ENCODE assay signal across 25 cellular contexts in the genomic region with DNA sequence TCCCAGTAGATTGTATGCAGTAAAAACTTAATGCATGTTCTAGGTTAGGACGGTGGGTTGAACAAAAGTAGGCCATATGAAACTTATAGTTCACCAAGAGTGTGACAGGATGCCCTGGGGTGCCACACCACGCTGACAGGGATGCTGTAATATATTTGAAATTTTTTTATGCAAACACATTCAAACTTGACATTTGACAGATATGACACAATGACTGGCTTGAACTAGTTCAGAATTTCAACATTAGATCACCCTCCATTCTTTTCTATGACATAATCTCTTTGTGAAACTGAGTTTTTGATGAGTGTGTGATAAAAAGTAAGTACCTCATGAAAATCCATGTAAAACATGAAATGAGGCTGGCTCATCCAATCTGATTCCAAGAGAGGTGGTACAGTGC.
DNase-seq lines count a peak whose midpoint lies in the region; FAIRE-seq and TF ChIP-seq lines count a peak whose summit lies in the region.
"Had no signal": no experiment of that assay in that cellular context is flagged by ENCODE, and none has a peak within 500 bp of the region (broad histone marks: within the 10 kb centered on the region; RNA-seq: fewer than 3 reads in every experiment).

No MANE protein-coding gene starts in this region.

- peak overlapping the region; percentile 81 for H3K27ac ChIP-seq in hepatocyte
- H3K27ac ChIP-seq: neural progenitor cell, psoas muscle had no signal

- no peak for FAIRE-seq in frontal cortex (lab: Jason Lieb, UNC)

- H3K4me2 ChIP-seq in hepatocyte (no peak overlapping the region), skeletal muscle satellite cell (ENCODE audit: low read length) (peak overlapping the region; percentile 64)
- H3K4me2 ChIP-seq: neural progenitor cell had no signal

- 69% methylated on average over 2 of the region's 2 CpGs for whole genome bisulfite sequencing in hepatocyte (ENCODE audit: low lambda C conversion rate, missing lambda C conversion rate)

- no peaks in the 10 kb centered on the region for H3K79me2 ChIP-seq in hepatocyte

- no peaks in the 10 kb centered on the region for H3K9me2 ChIP-seq in hepatocyte (replicated peaks; ENCODE audit: insufficient read depth)

- H3K27ac Mint-ChIP-seq in activated CD4-positive, alpha-beta memory T cell treated with anti-CD3 and anti-CD28 coated beads, Interleukin-2, amount 10 ng/mL, durations not matched to agents 7 days and 5 days: no peak overlapping the region
- H3K27ac Mint-ChIP-seq: activated naive CD4-positive, alpha-beta T cell treated with anti-CD3 and anti-CD28 coated beads, Interleukin-2, amount 50 U/mL, for 72 hours; activated T-helper 17 cell treated with anti-CD3 and anti-CD28 coated beads, Interleukin-2, amount 50 U/mL, for 72 hours; neural progenitor cell; stimulated activated effector memory CD8-positive, alpha-beta T cell treated with anti-CD3 and anti-CD28 coated beads, Interleukin-12 subunit alpha, Interleukin-12 subunit beta, amount 100 ng/mL, for 72 hours had no signal

- no peaks in the 10 kb centered on the region for H3K27me3 ChIP-seq in hepatocyte
- no peaks in the 10 kb centered on the region for H3K27me3 ChIP-seq in skeletal muscle satellite cell (ENCODE audit: control insufficient read depth, insufficient read depth, low read length)
- H3K27me3 ChIP-seq: neural progenitor cell had no signal

- H4K20me1 ChIP-seq in hepatocyte (ENCODE audit: insufficient read depth, poor library complexity, severe bottlenecking): no peaks in the 10 kb centered on the region

- no peak overlapping the region for H2AFZ ChIP-seq in hepatocyte
- H2AFZ ChIP-seq: neural progenitor cell had no signal

- no peaks in the 10 kb centered on the region for H3K36me3 Mint-ChIP-seq in activated CD4-positive, alpha-beta memory T cell treated with anti-CD3 and anti-CD28 coated beads, Interleukin-2, amount 10 ng/mL, durations not matched to agents 7 days and 5 days (ENCODE audit: low read depth)
- H3K36me3 Mint-ChIP-seq: activated naive CD4-positive, alpha-beta T cell treated with anti-CD3 and anti-CD28 coated beads, Interleukin-2, amount 50 U/mL, for 72 hours; stimulated activated effector memory CD8-positive, alpha-beta T cell treated with anti-CD3 and anti-CD28 coated beads, Interleukin-12 subunit alpha, Interleukin-12 subunit beta, amount 100 ng/mL, for 72 hours had no signal

- H3K4me3 Mint-ChIP-seq in activated CD4-positive, alpha-beta memory T cell treated with anti-CD3 and anti-CD28 coated beads, Interleukin-2, amount 10 ng/mL, durations not matched to agents 7 days and 5 days: no peak overlapping the region
- H3K4me3 Mint-ChIP-seq: activated T-helper 17 cell treated with anti-CD3 and anti-CD28 coated beads, Interleukin-2, amount 50 U/mL, for 72 hours; neural progenitor cell; stimulated activated effector memory CD8-positive, alpha-beta T cell treated with anti-CD3 and anti-CD28 coated beads, Interleukin-12 subunit alpha, Interleukin-12 subunit beta, amount 100 ng/mL, for 72 hours had no signal

- peak; percentile 31 for DNase-seq in LHCN-M2 (ENCODE audit: low read depth)
- peak; percentile 28 for DNase-seq in amniotic epithelial cell (ENCODE audit: low read depth)
- no peak for DNase-seq in hepatocyte (ENCODE audit: low spot score)
- no peak for DNase-seq in frontal cortex (ENCODE audit: low spot score in 2 of 2)
- no peak for DNase-seq in stimulated activated CD4-positive, alpha-beta T cell treated with anti-CD3 and anti-CD28 coated beads, Interleukin-4, amount 100 ng/mL, for 4 hours
- no peak for DNase-seq in activated CD4-positive, alpha-beta memory T cell treated with anti-CD3 and anti-CD28 coated beads, Interleukin-2, amount 10 ng/mL, durations not matched to agents 7 days and 5 days
- DNase-seq: activated CD4-positive, alpha-beta T cell treated with anti-CD3 and anti-CD28 coated beads, Interleukin-2, amount 50 U/mL, for 48 hours; activated CD4-positive, CD25-positive, alpha-beta regulatory T cell; activated CD8-positive, alpha-beta memory T cell treated with anti-CD3 and anti-CD28 coated beads, Interleukin-2, amount 50 U/mL, for 48 hours; EL; NCI-H1092; NCI-H187 treated with DMSO at 0.1 percent for 48 hours; NCI-H226; NCI-H82; psoas muscle; SHP77 treated with DMSO at 0.1 percent for 48 hours; stimulated activated CD4-positive, alpha-beta T cell treated with anti-CD3 and anti-CD28 coated beads, Interleukin-2, amount 100 ng/mL, for 24 hours; substantia nigra; SW 1271 had no signal

- no peak overlapping the region for H3K4me3 ChIP-seq in hepatocyte
- peak overlapping the region; percentile 4 for H3K4me3 ChIP-seq in skeletal muscle satellite cell (ENCODE audit: low read length)
- H3K4me3 ChIP-seq: neural progenitor cell, psoas muscle, skin epidermis had no signal

- no peak for TF ChIP-seq CTCF in hepatocyte (IDR thresholded peaks at IDR 0.05; ENCODE audit: poor library complexity)

- H3K36me3 ChIP-seq in hepatocyte (replicated peaks; ENCODE audit: insufficient read depth, low read depth) (no peaks in the 10 kb centered on the region), skeletal muscle satellite cell (ENCODE audit: insufficient read depth, low read length) (peaks cover 55% of the 10 kb centered on the region)

- H3K9me3 ChIP-seq in hepatocyte (ENCODE audit: low read depth) (no peaks in the 10 kb centered on the region), skeletal muscle satellite cell (replicated peaks; ENCODE audit: low read length) (no peaks in the 10 kb centered on the region)
- H3K9me3 ChIP-seq: psoas muscle had no signal

- no peaks in the 10 kb centered on the region for H3K4me1 Mint-ChIP-seq in activated CD4-positive, alpha-beta memory T cell treated with anti-CD3 and anti-CD28 coated beads, Interleukin-2, amount 10 ng/mL, durations not matched to agents 7 days and 5 days
- H3K4me1 Mint-ChIP-seq: activated T-helper 17 cell treated with anti-CD3 and anti-CD28 coated beads, Interleukin-2, amount 50 U/mL, for 72 hours; stimulated activated effector memory CD8-positive, alpha-beta T cell treated with anti-CD3 and anti-CD28 coated beads, Interleukin-12 subunit alpha, Interleukin-12 subunit beta, amount 100 ng/mL, for 72 hours had no signal

- H3K9me3 Mint-ChIP-seq in activated CD4-positive, alpha-beta memory T cell treated with anti-CD3 and anti-CD28 coated beads, Interleukin-2, amount 10 ng/mL, durations not matched to agents 7 days and 5 days: no peaks in the 10 kb centered on the region
- H3K9me3 Mint-ChIP-seq: activated naive CD4-positive, alpha-beta T cell treated with anti-CD3 and anti-CD28 coated beads, Interleukin-2, amount 50 U/mL, for 72 hours; activated T-helper 17 cell treated with anti-CD3 and anti-CD28 coated beads, Interleukin-2, amount 50 U/mL, for 72 hours; neural progenitor cell; stimulated activated effector memory CD8-positive, alpha-beta T cell treated with anti-CD3 and anti-CD28 coated beads, Interleukin-12 subunit alpha, Interleukin-12 subunit beta, amount 100 ng/mL, for 72 hours had no signal

- CTCF ChIA-PET in activated CD4-positive, alpha-beta memory T cell treated with anti-CD3 and anti-CD28 coated beads, Interleukin-2, amount 10 ng/mL, durations not matched to agents 7 days and 5 days (lab: Charles Lee): no interaction called here

- peaks cover 32% of the 10 kb centered on the region for H3K4me1 ChIP-seq in hepatocyte (ENCODE audit: insufficient read depth)
- peaks cover 47% of the 10 kb centered on the region for H3K4me1 ChIP-seq in skeletal muscle satellite cell (ENCODE audit: control insufficient read depth, insufficient read depth, low read length)
- H3K4me1 ChIP-seq: neural progenitor cell, psoas muscle had no signal

- POLR2A ChIA-PET in activated CD4-positive, alpha-beta memory T cell treated with anti-CD3 and anti-CD28 coated beads, Interleukin-2, amount 10 ng/mL, durations not matched to agents 7 days and 5 days (lab: Charles Lee): no interaction called here

- H3K27me3 Mint-ChIP-seq in activated CD4-positive, alpha-beta memory T cell treated with anti-CD3 and anti-CD28 coated beads, Interleukin-2, amount 10 ng/mL, durations not matched to agents 7 days and 5 days: peaks cover 19% of the 10 kb centered on the region

- H3K9ac ChIP-seq in skeletal muscle satellite cell (ENCODE audit: low read depth, low read length): peak overlapping the region; percentile 53
- H3K9ac ChIP-seq: neural progenitor cell had no signal

Comparison
In these comparisons a context has a peak if more than half of its experiments do, and no peak if none do; other contexts are left out.
1. DNase-seq: peak in LHCN-M2 (single experiment) and amniotic epithelial cell (single experiment); none in hepatocyte (single experiment), frontal cortex (0 of 2), stimulated activated CD4-positive, alpha-beta T cell treated with anti-CD3 and anti-CD28 coated beads, Interleukin-4, amount 100 ng/mL, for 4 hours (0 of 2) and activated CD4-positive, alpha-beta memory T cell treated with anti-CD3 and anti-CD28 coated beads, Interleukin-2, amount 10 ng/mL, durations not matched to agents 7 days and 5 days (single experiment).